In the genomic region with DNA sequence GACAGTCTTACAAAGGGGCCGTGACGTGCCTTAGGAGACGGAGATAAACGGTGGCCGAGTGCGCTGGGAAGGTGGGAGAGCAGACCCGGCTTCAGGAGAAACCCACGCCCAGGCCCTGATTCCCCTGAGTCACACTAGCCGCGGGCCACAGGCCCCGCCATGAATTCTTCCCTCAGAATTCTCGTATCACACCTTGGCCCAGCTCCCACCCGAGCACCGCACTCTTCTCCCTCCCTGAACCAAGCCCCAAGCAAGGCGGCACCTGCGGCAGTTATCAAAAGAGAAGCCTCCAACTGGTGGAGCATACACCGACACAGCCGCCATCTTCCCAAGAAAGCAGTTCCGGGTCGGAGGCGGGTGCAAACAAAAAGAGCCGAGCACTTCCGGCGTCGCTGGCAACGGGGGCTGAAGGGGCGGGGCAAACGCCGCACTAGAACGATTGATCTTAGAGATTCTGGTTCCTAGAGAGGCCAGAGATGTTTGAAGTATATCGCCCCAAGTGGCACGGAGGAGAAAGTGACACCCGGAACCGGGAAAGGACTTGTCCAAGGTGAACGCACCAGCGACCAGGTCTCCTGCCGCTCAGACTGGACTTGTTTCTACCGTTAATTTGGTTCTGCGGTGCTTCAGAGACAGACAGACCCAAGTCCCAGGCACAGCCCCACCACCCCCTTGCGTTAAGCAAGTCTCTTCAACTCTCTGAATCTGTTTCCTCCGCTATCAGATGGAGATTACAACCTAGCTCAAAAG, we compare ENCODE assay signal across 8 cellular contexts. TPM values are rescaled to one million over a fixed set of nuclear protein-coding genes. Genes with fewer than 3 reads are reported as not detected.
DNase-seq lines count a peak whose midpoint lies in the region; ATAC-seq, FAIRE-seq and TF ChIP-seq lines count a peak whose summit lies in the region.

A gene (minus strand): TSS at position 341 of the 750 bp plus-strand sequence. CDS start 17 bp downstream, at position 324.

- peaks cover 6 to 36% of the 10 kb centered on the region in 2 experiments for H3K36me3 ChIP-seq in keratinocyte (ENCODE audit: control insufficient read depth in 2 of 2, extremely low read depth in 1 of 2, insufficient read depth in 2 of 2, low read length in 2 of 2)

- H3K4me1 ChIP-seq in keratinocyte (ENCODE audit: control insufficient read depth, extremely low read depth, insufficient read depth, low read length): peaks cover 42% of the 10 kb centered on the region

- dilution Hi-C loops in keratinocyte (cut with MboI; ENCODE audit: extremely low pct_ligation_motif_present, low sequenced_read_pairs): no loop called here

- peak within 1 kb of the TSS; percentile 97 for H3K27ac ChIP-seq in keratinocyte (ENCODE audit: control insufficient read depth, insufficient read depth, low read length)

- H3K27me3 ChIP-seq in keratinocyte (ENCODE audit: control insufficient read depth, extremely low read depth, insufficient read depth, low read length): no peaks in the 10 kb centered on the region

- peak; percentile 93 for ATAC-seq in GM19023 (IDR thresholded peaks at IDR 0.05; ENCODE audit: unreplicated experiment)
- ATAC-seq in HG03342 (IDR thresholded peaks at IDR 0.05; ENCODE audit: unreplicated experiment): peak; percentile 90
- ATAC-seq in activated CD4-positive, CD25-positive, alpha-beta regulatory T cell treated with anti-CD3 and anti-CD28 coated beads, Interleukin-2, amount 50 U/mL, for 24 hours: peak; percentile 92 to 94

- FAIRE-seq in keratinocyte (lab: Jason Lieb, UNC): peak; percentile 79

- H2AFZ ChIP-seq in keratinocyte (ENCODE audit: control insufficient read depth, low read length): peak within 1 kb of the TSS; percentile 94

- H3K4me3 ChIP-seq in keratinocyte (ENCODE audit: control insufficient read depth in 2 of 3, extremely low read depth in 1 of 3, insufficient read depth in 2 of 3, low read depth in 1 of 3, low read length in 3 of 3): peak within 1 kb of the TSS; percentile 73 to 100 (median 88)

- peaks cover 29% of the 10 kb centered on the region for H3K79me2 ChIP-seq in keratinocyte (ENCODE audit: control insufficient read depth, insufficient read depth, low read length)

- no peaks in the 10 kb centered on the region for H4K20me1 ChIP-seq in keratinocyte (ENCODE audit: control insufficient read depth, extremely low read depth, insufficient read depth, low read length)

- H3K4me2 ChIP-seq in keratinocyte (ENCODE audit: control insufficient read depth, extremely low read depth, insufficient read depth, low read depth, low read length): peak within 1 kb of the TSS; percentile 98

- peak; percentile 74 for TF ChIP-seq CTCF in AG09319 (IDR thresholded peaks at IDR 0.05; ENCODE audit: low read depth, low read length)
- TF ChIP-seq CTCF in keratinocyte (optimal IDR thresholded peaks at IDR 0.05 in 1 of 3, IDR thresholded peaks at IDR 0.05 in 1 of 3, conservative IDR thresholded peaks at IDR 0.05 in 1 of 3; ENCODE audit: extremely low read depth in 1 of 3, insufficient read depth in 2 of 3, low read length in 3 of 3): peak; percentile 80 to 91 (median 86)

- no peaks in the 10 kb centered on the region for H3K9me1 ChIP-seq in keratinocyte (ENCODE audit: control insufficient read depth, extremely low read depth, insufficient read depth, low read length)

- H3K9me3 ChIP-seq in keratinocyte (ENCODE audit: control insufficient read depth, low read depth, low read length): no peaks in the 10 kb centered on the region

- peak within 1 kb of the TSS; percentile 98 for H3K9ac ChIP-seq in keratinocyte (ENCODE audit: control insufficient read depth, extremely low read depth, insufficient read depth, low read length)

- DNase-seq in AG09319 (ENCODE audit: extremely low read depth, low read depth): peak; percentile 91
- DNase-seq in NCI-H446 (lab: John Stamatoyannopoulos, UW): peak; percentile 86 to 94
- peak; percentile 53 to 79 for DNase-seq in cerebellar nuclear complex (lab: John Stamatoyannopoulos, UW)
- peak; percentile 76 for DNase-seq in keratinocyte (ENCODE audit: low read depth, low spot score)
- peak; percentile 98 for DNase-seq in stimulated activated CD4-positive, alpha-beta T cell treated with anti-CD3 and anti-CD28 coated beads, Interleukin-15, amount 100 ng/mL, for 24 hours

RNA-seq across cellular contexts. Expression of the gene that starts here (rescaled TPM):
- 353 to 388 TPM (median 360 TPM) in 3 replicates for polyA plus RNA-seq in keratinocyte
- polyA plus RNA-seq in keratinocyte (2011; ENCODE audit: low read depth): 46.0 TPM
- 305 and 390 TPM in 2 replicates for polyA plus RNA-seq in keratinocyte (2011; cell fraction: cytosol; rRNA removed)
- polyA plus RNA-seq in keratinocyte (2011; cell fraction: nucleus; rRNA removed): 205 and 225 TPM in 2 replicates
- 228 and 312 TPM in 2 replicates for polyA plus RNA-seq in keratinocyte (2012; ENCODE audit: low replicate concordance)
- polyA minus RNA-seq in keratinocyte: 142 to 261 TPM (median 258 TPM) in 3 replicates
- 148 TPM for polyA minus RNA-seq in keratinocyte (2011; cell fraction: cytosol; rRNA and poly(A)+ RNA removed)
- 58.9 and 97.7 TPM in 2 replicates for polyA minus RNA-seq in keratinocyte (2011; cell fraction: nucleus; rRNA and poly(A)+ RNA removed)

Comparison
In these comparisons a context has a peak if more than half of its experiments do, and no peak if none do; other contexts are left out.
1. Peak in every context shown above with its lines: DNase-seq, ATAC-seq, H3K4me3 ChIP-seq and H3K27ac ChIP-seq.